8 cellular contexts compared by ENCODE assay signal in genomic region chrX:68433981-68434299, GRCh38. TPM values are rescaled to one million over a fixed set of nuclear protein-coding genes. Genes with fewer than 3 reads are reported as not detected.
DNase-seq lines count a peak whose midpoint lies in the region; ATAC-seq and TF ChIP-seq lines count a peak whose summit lies in the region.

No MANE protein-coding gene starts in this region.

- TF ChIP-seq CTCF in MCF 10A (IDR thresholded peaks at IDR 0.05; ENCODE audit: unreplicated experiment), result no peak
- TF ChIP-seq CTCF in tibial nerve (IDR thresholded peaks at IDR 0.05), result no peak

- no peaks in the 10 kb centered on the region for H3K36me3 Mint-ChIP-seq in activated T-cell treated with anti-CD3 and anti-CD28 coated beads, Interleukin-2, amount 50 U/mL, for 4 hours (ENCODE audit: insufficient read depth)
- H3K36me3 Mint-ChIP-seq in MCF 10A (ENCODE audit: insufficient read depth, unreplicated experiment) (no peaks in the 10 kb centered on the region), memory B cell (no peaks in the 10 kb centered on the region)

- H3K36me3 ChIP-seq in tibial nerve, result no peaks in the 10 kb centered on the region

- peak overlapping the region; percentile 70 to 89 (median 82) for H3K27ac ChIP-seq in tibial nerve

- DNase-seq in activated T-cell treated with anti-CD3 and anti-CD28 coated beads, Interleukin-2, amount 50 U/mL, for 4 hours, result no peak
- DNase-seq in activated T-cell treated with anti-CD3 and anti-CD28 coated beads for 4 hours (no peak), MCF 10A (ENCODE audit: unreplicated experiment) (no peak), memory B cell (ENCODE audit: low spot score in 2 of 2) (no peak), tibial nerve (ENCODE audit: low spot score in 2 of 2) (no peak), NCI-H748 treated with DMSO at 0.1 percent for 48 hours (lab: John Stamatoyannopoulos, UW) (no peak)

- H3K9me3 Mint-ChIP-seq in activated T-cell treated with anti-CD3 and anti-CD28 coated beads, Interleukin-2, amount 50 U/mL, for 4 hours, result no peaks in the 10 kb centered on the region
- H3K9me3 Mint-ChIP-seq in MCF 10A (ENCODE audit: unreplicated experiment) (no peaks in the 10 kb centered on the region), memory B cell (no peaks in the 10 kb centered on the region)

- POLR2A ChIA-PET in MCF 10A (lab: Yijun Ruan, JAX), result interaction anchor here (0.7 to 1.3 kb wide), 4 partner anchors 9 to 237 kb away, joined by 3 read pairs; no protein-coding TSS in a partner anchor

- H3K9me3 ChIP-seq in tibial nerve, result no peaks in the 10 kb centered on the region

- WGBS in tibial nerve, 2 donors, result 0 to 34% methylated on average over 13 of the region's 13 CpGs

- CTCF ChIA-PET in MCF 10A (lab: Yijun Ruan, JAX), result interaction anchor here (0.6 kb wide), 1 partner anchor 130 kb away, joined by 4 read pairs; no protein-coding TSS in a partner anchor

- no peak for TF ChIP-seq POLR2A in tibial nerve (IDR thresholded peaks at IDR 0.05)

- no peaks in the 10 kb centered on the region for H3K27me3 ChIP-seq in tibial nerve

- intact Hi-C loops in MCF 10A (cut with micrococcal nuclease), result loop anchor here (10.0 kb wide), 2 partner anchors 61 to 129 kb away; partner anchors contain the start of gene YIPF6

- no peak for ATAC-seq in activated T-cell treated with anti-CD3 and anti-CD28 coated beads, Interleukin-2, amount 50 U/mL, for 4 hours
- ATAC-seq in memory B cell (ENCODE audit: low read depth), result no peak
- no peak for ATAC-seq in HG03469 (IDR thresholded peaks at IDR 0.05; ENCODE audit: unreplicated experiment)
- ATAC-seq in HG03280 (IDR thresholded peaks at IDR 0.05; ENCODE audit: unreplicated experiment), result no peak

- TF ChIP-seq EP300 in tibial nerve (IDR thresholded peaks at IDR 0.05), result peak in 1 of 2 donors; percentile 4

- H3K4me1 Mint-ChIP-seq in activated T-cell treated with anti-CD3 and anti-CD28 coated beads, Interleukin-2, amount 50 U/mL, for 4 hours (ENCODE audit: low read depth), result peaks cover 9% of the 10 kb centered on the region
- H3K4me1 Mint-ChIP-seq in MCF 10A (ENCODE audit: insufficient read depth, unreplicated experiment) (peaks cover 7% of the 10 kb centered on the region), memory B cell (peaks cover 8% of the 10 kb centered on the region)

- peak overlapping the region; percentile 69 for H3K4me3 Mint-ChIP-seq in activated T-cell treated with anti-CD3 and anti-CD28 coated beads, Interleukin-2, amount 50 U/mL, for 4 hours
- H3K4me3 Mint-ChIP-seq in MCF 10A (ENCODE audit: unreplicated experiment), result peak overlapping the region; percentile 83
- H3K4me3 Mint-ChIP-seq in memory B cell, result peak overlapping the region; percentile 75

- peaks cover 0 to 23% (median 2%) of the 10 kb centered on the region in 4 donors for H3K4me1 ChIP-seq in tibial nerve

- H3K4me3 ChIP-seq in tibial nerve, result peak overlapping the region; percentile 50 to 71 (median 60)

- peaks cover 32% of the 10 kb centered on the region for H3K27me3 Mint-ChIP-seq in activated T-cell treated with anti-CD3 and anti-CD28 coated beads, Interleukin-2, amount 50 U/mL, for 4 hours (ENCODE audit: low read depth)
- H3K27me3 Mint-ChIP-seq in MCF 10A (ENCODE audit: insufficient read depth, unreplicated experiment) (peaks cover 16% of the 10 kb centered on the region), memory B cell (peaks cover 18% of the 10 kb centered on the region)

- BruUV-seq in MCF 10A (replicated peaks; lab: Mats Ljungman, UMichigan), result no TSS peak

- peak overlapping the region; percentile 39 for H3K27ac Mint-ChIP-seq in MCF 10A (ENCODE audit: low read depth, unreplicated experiment)
- H3K27ac Mint-ChIP-seq in memory B cell, result no peak overlapping the region

RNA-seq across cellular contexts. Expression of gene OPHN1, which starts 0.6 kb away (rescaled TPM):
- total RNA-seq in activated T-cell treated with anti-CD3 and anti-CD28 coated beads, Interleukin-2, amount 50 U/mL, for 4 hours, result under 1 TPM; 0.08 to 0.33 (median 0.11) TPM
- total RNA-seq in MCF 10A (2022), result 4.0 and 4.8 TPM in 2 replicates
- total RNA-seq in tibial nerve, result 10 to 100 TPM; 13.2 to 27.1 (median 20.5) TPM
